ENCODE assay signal across 1 cellular context in the genomic region with DNA sequence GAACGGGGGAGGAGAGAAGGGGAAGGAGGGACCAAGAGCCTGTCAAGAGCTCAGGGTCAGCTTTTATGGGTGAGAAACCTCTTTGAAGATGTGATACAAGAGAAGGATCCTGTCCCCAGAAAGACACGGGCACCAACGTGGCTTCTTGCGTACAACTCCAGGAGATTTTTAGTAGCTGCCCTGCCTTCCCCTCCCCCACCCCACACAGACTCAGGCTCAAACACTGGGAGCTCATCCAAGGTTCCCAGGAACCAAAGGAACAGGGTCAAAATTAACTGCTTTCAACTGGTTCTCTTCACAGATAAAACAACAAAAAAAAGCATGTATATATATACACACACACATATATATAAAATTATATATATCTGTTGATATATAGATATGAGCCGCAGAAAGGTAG.
TF ChIP-seq lines count a peak whose summit lies in the region.

No MANE protein-coding gene starts in this region.

TF ChIP-seq in endothelial cell of umbilical vein, 7 proteins besides CTCF, POLR2A, EP300 and RAD21 (continued from another document):
- TF ChIP-seq, protein P1, sequence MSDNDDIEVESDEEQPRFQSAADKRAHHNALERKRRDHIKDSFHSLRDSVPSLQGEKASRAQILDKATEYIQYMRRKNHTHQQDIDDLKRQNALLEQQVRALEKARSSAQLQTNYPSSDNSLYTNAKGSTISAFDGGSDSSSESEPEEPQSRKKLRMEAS (IDR thresholded peaks at IDR 0.05; ENCODE audit: insufficient read depth, insufficient read length), result no peak
- TF ChIP-seq EZH2 (IDR thresholded peaks at IDR 0.05; ENCODE audit: borderline replicate concordance, low read depth, low read length, severe bottlenecking), result no peak
- TF ChIP-seq FOS (IDR thresholded peaks at IDR 0.05; ENCODE audit: borderline replicate concordance, insufficient read depth, low read length), result no peak
- TF ChIP-seq POLR2AphosphoS5 (IDR thresholded peaks at IDR 0.05; ENCODE audit: insufficient read depth, low read depth, low read length), result no peak
- no peak for TF ChIP-seq GATA2 (IDR thresholded peaks at IDR 0.05; ENCODE audit: insufficient read depth, insufficient read length, low read depth, low read length)
